ENCODE assay signal across 24 cellular contexts in the genomic region with DNA sequence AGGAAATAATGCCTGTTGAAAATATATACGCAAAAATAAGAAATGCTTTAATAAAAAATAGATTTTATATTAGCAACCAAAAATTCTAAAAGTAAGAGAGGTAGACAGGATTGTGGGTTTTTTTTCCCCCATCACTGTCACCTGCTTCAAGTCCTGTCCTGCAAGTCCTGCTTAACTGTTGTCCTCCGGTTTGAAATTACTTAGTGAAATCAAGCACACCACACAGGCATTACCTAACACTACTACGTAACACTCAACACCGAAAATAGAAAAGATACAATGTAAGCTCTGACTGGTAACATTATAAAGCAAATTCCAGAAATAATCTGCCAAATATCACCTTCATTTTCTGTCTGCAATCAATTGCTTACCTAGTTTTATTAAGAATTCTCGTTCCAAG.
"Had no signal": no experiment of that assay in that cellular context is flagged by ENCODE, and none has a peak within 500 bp of the region (broad histone marks: within the 10 kb centered on the region; RNA-seq: fewer than 3 reads in every experiment).

No MANE protein-coding gene starts in this region.

- DNase-seq: Kasumi-1, MM.1S, NCI-H1092, NCI-H1105 treated with DMSO at 0.1 percent for 48 hours, NCI-H1417 treated with DMSO at 0.1 percent for 48 hours, NCI-H146, NCI-H1694 treated with DMSO at 0.1 percent for 48 hours, NCI-H1930, NCI-H2081, NCI-H2171, NCI-H226, NCI-H446, NCI-H510A, NCI-H524 treated with DMSO at 0.1 percent for 48 hours, NCI-H69, NCI-H774, Right ventricle myocardium superior, RPMI8226, SIG-M5 had no signal

- H3K4me3 ChIP-seq: K562, SJSA1, SK-N-MC had no signal

- H3K9ac ChIP-seq: KMS-11 had no signal

- FAIRE-seq: K562, RCC 7860 had no signal

- ATAC-seq: K562 had no signal

- H3K4me2 ChIP-seq: KMS-11 had no signal

- H3K27me3 ChIP-seq: SJSA1 had no signal

- H3K4me1 ChIP-seq: SJSA1 had no signal

- H3K9me3 ChIP-seq: SJSA1 had no signal

- H3K27ac ChIP-seq: KMS-11, SJSA1, SK-N-MC had no signal
